17 cellular contexts compared by ENCODE assay signal in the genomic region with DNA sequence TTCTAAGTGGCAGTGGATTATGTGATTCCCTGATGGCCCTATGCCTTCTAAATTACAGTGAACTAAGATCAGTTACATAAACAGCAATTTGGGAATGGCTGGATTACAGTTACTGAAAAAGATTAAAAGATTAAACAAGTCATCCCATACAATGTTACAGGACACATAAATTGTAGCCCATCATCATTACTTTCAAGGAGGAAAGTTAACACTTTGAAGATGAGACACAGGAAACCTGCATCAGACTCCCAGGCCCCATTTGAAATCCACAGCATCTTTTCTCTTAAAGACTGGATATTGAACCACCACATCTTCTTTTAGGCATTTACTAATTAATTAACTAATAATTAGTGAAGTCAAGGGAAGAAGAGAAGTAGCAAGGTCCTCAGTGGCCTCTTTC.
DNase-seq lines count a peak whose midpoint lies in the region; ATAC-seq lines count a peak whose summit lies in the region.
"Had no signal": no experiment of that assay in that cellular context is flagged by ENCODE, and none has a peak within 500 bp of the region (broad histone marks: within the 10 kb centered on the region; RNA-seq: fewer than 3 reads in every experiment).

No MANE protein-coding gene starts in this region.

- H3K36me3 Mint-ChIP-seq in activated T-cell treated with anti-CD3 and anti-CD28 coated beads, Interleukin-2, amount 50 U/mL, for 24 hours (ENCODE audit: low read depth): peaks cover 73% of the 10 kb centered on the region
- H3K36me3 Mint-ChIP-seq in activated T-helper 2 cell treated with anti-CD3 and anti-CD28 coated beads, Interferon-gamma antibody, Interleukin-2, Interleukin-4, amounts not matched to agents 10 μg/mL and 5 μg/mL and 100 μg/mL, durations not matched to agents 14 hours and 24 hours and 36 hours (ENCODE audit: low read depth): peaks cover 72% of the 10 kb centered on the region
- H3K36me3 Mint-ChIP-seq in naive thymus-derived CD8-positive, alpha-beta T cell: peaks cover 50 to 76% (median 60%) of the 10 kb centered on the region in 3 donors

- no peak overlapping the region for H3K4me3 Mint-ChIP-seq in activated T-cell treated with anti-CD3 and anti-CD28 coated beads, Interleukin-2, amount 50 U/mL, for 24 hours
- H3K4me3 Mint-ChIP-seq in activated T-helper 2 cell treated with anti-CD3 and anti-CD28 coated beads, Interferon-gamma antibody, Interleukin-2, Interleukin-4, amounts not matched to agents 10 μg/mL and 5 μg/mL and 100 μg/mL, durations not matched to agents 14 hours and 24 hours and 36 hours (ENCODE audit: low read depth): no peak overlapping the region
- H3K4me3 Mint-ChIP-seq in naive thymus-derived CD8-positive, alpha-beta T cell: no peak overlapping the region

- peak overlapping the region; percentile 35 for H3K27ac Mint-ChIP-seq in activated T-cell treated with anti-CD3 and anti-CD28 coated beads, Interleukin-2, amount 50 U/mL, for 24 hours
- peak overlapping the region; percentile 17 for H3K27ac Mint-ChIP-seq in activated T-helper 2 cell treated with anti-CD3 and anti-CD28 coated beads, Interferon-gamma antibody, Interleukin-2, Interleukin-4, amounts not matched to agents 10 μg/mL and 5 μg/mL and 100 μg/mL, durations not matched to agents 14 hours and 24 hours and 36 hours
- H3K27ac Mint-ChIP-seq in naive thymus-derived CD8-positive, alpha-beta T cell: peak overlapping the region in 8 of 10 donors; percentile 16 to 73 (median 44)

- H3K9me3 Mint-ChIP-seq in activated T-cell treated with anti-CD3 and anti-CD28 coated beads, Interleukin-2, amount 50 U/mL, for 24 hours: peaks cover 18% of the 10 kb centered on the region
- peaks cover 33% of the 10 kb centered on the region for H3K9me3 Mint-ChIP-seq in activated T-helper 2 cell treated with anti-CD3 and anti-CD28 coated beads, Interferon-gamma antibody, Interleukin-2, Interleukin-4, amounts not matched to agents 10 μg/mL and 5 μg/mL and 100 μg/mL, durations not matched to agents 14 hours and 24 hours and 36 hours
- H3K9me3 Mint-ChIP-seq in naive thymus-derived CD8-positive, alpha-beta T cell: peaks cover 0 to 32% (median 9%) of the 10 kb centered on the region in 9 donors

- intact Hi-C loops in activated T-helper 2 cell treated with anti-CD3 and anti-CD28 coated beads, Interferon-gamma antibody, Interleukin-2, Interleukin-4, amounts not matched to agents 10 μg/mL and 5 μg/mL and 100 μg/mL, durations not matched to agents 14 hours and 24 hours and 36 hours (cut with micrococcal nuclease): no loop called here

- no peaks in the 10 kb centered on the region for H3K27me3 Mint-ChIP-seq in activated T-cell treated with anti-CD3 and anti-CD28 coated beads, Interleukin-2, amount 50 U/mL, for 24 hours
- no peaks in the 10 kb centered on the region for H3K27me3 Mint-ChIP-seq in activated T-helper 2 cell treated with anti-CD3 and anti-CD28 coated beads, Interferon-gamma antibody, Interleukin-2, Interleukin-4, amounts not matched to agents 10 μg/mL and 5 μg/mL and 100 μg/mL, durations not matched to agents 14 hours and 24 hours and 36 hours (ENCODE audit: low read depth)
- no peaks in the 10 kb centered on the region for H3K27me3 Mint-ChIP-seq in naive thymus-derived CD8-positive, alpha-beta T cell

- no peak for DNase-seq in activated T-cell treated with anti-CD3 and anti-CD28 coated beads, Interleukin-2, amount 50 U/mL, for 24 hours
- DNase-seq in activated T-cell treated with anti-CD3 and anti-CD28 coated beads for 4 hours (no peak), hypothalamus (lab: John Stamatoyannopoulos, UW) (no peak), midbrain (lab: John Stamatoyannopoulos, UW) (no peak)
- DNase-seq in activated T-helper 2 cell treated with anti-CD3 and anti-CD28 coated beads, Interferon-gamma antibody, Interleukin-2, Interleukin-4, amounts not matched to agents 10 μg/mL and 5 μg/mL and 100 μg/mL, durations not matched to agents 14 hours and 24 hours and 36 hours (ENCODE audit: low spot score): no peak
- DNase-seq in naive thymus-derived CD8-positive, alpha-beta T cell: no peak
- DNase-seq: activated CD8-positive, alpha-beta memory T cell treated with anti-CD3 and anti-CD28 coated beads for 24 hours; activated effector memory CD4-positive, alpha-beta T cell treated with anti-CD3 and anti-CD28 coated beads, Interleukin-2, amount 50 U/mL, for 16 hours; anterior cingulate cortex; GF-D8; H7; hippocampal formation; NCI-H526; spleen; stimulated activated CD8-positive, alpha-beta memory T cell treated with anti-CD3 and anti-CD28 coated beads, Interleukin-4, amount 100 ng/mL, for 48 hours had no signal

- ATAC-seq in GM19395 (IDR thresholded peaks at IDR 0.05; ENCODE audit: unreplicated experiment) (peak; percentile 4), GM18868 (IDR thresholded peaks at IDR 0.05; ENCODE audit: unreplicated experiment) (no peak)
- no peak for ATAC-seq in naive thymus-derived CD8-positive, alpha-beta T cell

- H3K4me1 Mint-ChIP-seq in activated T-cell treated with anti-CD3 and anti-CD28 coated beads, Interleukin-2, amount 50 U/mL, for 24 hours (ENCODE audit: low read depth): peaks cover 28% of the 10 kb centered on the region
- peaks cover 22% of the 10 kb centered on the region for H3K4me1 Mint-ChIP-seq in activated T-helper 2 cell treated with anti-CD3 and anti-CD28 coated beads, Interferon-gamma antibody, Interleukin-2, Interleukin-4, amounts not matched to agents 10 μg/mL and 5 μg/mL and 100 μg/mL, durations not matched to agents 14 hours and 24 hours and 36 hours (ENCODE audit: low read depth)
- H3K4me1 Mint-ChIP-seq in naive thymus-derived CD8-positive, alpha-beta T cell: peaks cover 31 to 48% (median 41%) of the 10 kb centered on the region in 4 donors

- POLR2A ChIA-PET in naive thymus-derived CD8-positive, alpha-beta T cell (lab: Charles Lee): no interaction called here
